ENCODE assay signal across 8 cellular contexts in genomic region chr15:39919740-39920509, GRCh38. TPM values are rescaled to one million over a fixed set of nuclear protein-coding genes. Genes with fewer than 3 reads are reported as not detected.
DNase-seq lines count a peak whose midpoint lies in the region; ATAC-seq and TF ChIP-seq lines count a peak whose summit lies in the region.

A gene with protein sequence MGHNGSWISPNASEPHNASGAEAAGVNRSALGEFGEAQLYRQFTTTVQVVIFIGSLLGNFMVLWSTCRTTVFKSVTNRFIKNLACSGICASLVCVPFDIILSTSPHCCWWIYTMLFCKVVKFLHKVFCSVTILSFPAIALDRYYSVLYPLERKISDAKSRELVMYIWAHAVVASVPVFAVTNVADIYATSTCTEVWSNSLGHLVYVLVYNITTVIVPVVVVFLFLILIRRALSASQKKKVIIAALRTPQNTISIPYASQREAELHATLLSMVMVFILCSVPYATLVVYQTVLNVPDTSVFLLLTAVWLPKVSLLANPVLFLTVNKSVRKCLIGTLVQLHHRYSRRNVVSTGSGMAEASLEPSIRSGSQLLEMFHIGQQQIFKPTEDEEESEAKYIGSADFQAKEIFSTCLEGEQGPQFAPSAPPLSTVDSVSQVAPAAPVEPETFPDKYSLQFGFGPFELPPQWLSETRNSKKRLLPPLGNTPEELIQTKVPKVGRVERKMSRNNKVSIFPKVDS (minus strand): TSS chr15:39920266. CDS start chr15:39920026, 240 bp downstream.

- 7% methylated on average over 3 of the region's 84 CpGs for WGBS in right lobe of liver (ENCODE audit: insufficient coverage, low coverage, low lambda C conversion rate, missing lambda C conversion rate)

- DNase-seq in ACHN, result peak; percentile 88
- DNase-seq in LNCaP clone FGC (ENCODE audit: low read depth), result no peak
- peak; percentile 32 for DNase-seq in activated CD4-positive, alpha-beta memory T cell treated with anti-CD3 and anti-CD28 coated beads, Interleukin-2, amount 10 ng/mL, durations not matched to agents 7 days and 5 days
- DNase-seq in effector memory CD8-positive, alpha-beta T cell, result peak; percentile 17 to 25 (median 23)
- peak; percentile 30 to 54 (median 50) for DNase-seq in right lobe of liver
- peak; percentile 5 for DNase-seq in stimulated activated naive B cell treated with anti-CD40 and anti-IgM and Interleukin-4, amounts not matched to agents 10 μg/mL and 1 μg/mL and 100 μg/mL, for 72 hours
- DNase-seq in middle frontal gyrus (ENCODE audit: extremely low spot score, low spot score), result no peak

- POLR2A ChIA-PET in activated CD4-positive, alpha-beta memory T cell treated with anti-CD3 and anti-CD28 coated beads, Interleukin-2, amount 10 ng/mL, durations not matched to agents 7 days and 5 days (lab: Charles Lee), result interaction anchor here (1.3 kb wide), 1 partner anchor 14 kb away, joined by 4 read pairs; the partner anchor contains the start of gene EIF2AK4

- peaks cover 36% of the 10 kb centered on the region for H3K27me3 Mint-ChIP-seq in activated CD4-positive, alpha-beta memory T cell treated with anti-CD3 and anti-CD28 coated beads, Interleukin-2, amount 10 ng/mL, durations not matched to agents 7 days and 5 days
- H3K27me3 Mint-ChIP-seq in effector memory CD8-positive, alpha-beta T cell, result peaks cover 24 to 31% of the 10 kb centered on the region in 2 donors
- peaks cover 11 to 13% of the 10 kb centered on the region in 2 donors for H3K27me3 Mint-ChIP-seq in stimulated activated naive B cell treated with anti-CD40 and anti-IgM and Interleukin-4, amounts not matched to agents 10 μg/mL and 1 μg/mL and 100 μg/mL, for 72 hours

- ATAC-seq in GM18909 (IDR thresholded peaks at IDR 0.05; ENCODE audit: poor library complexity, unreplicated experiment) (peak; percentile 19), right lobe of liver (peak; percentile 37 to 61 (median 47))
- peak; percentile 42 for ATAC-seq in effector memory CD8-positive, alpha-beta T cell (replicated peaks)
- ATAC-seq in stimulated activated naive B cell treated with anti-CD40 and anti-IgM and Interleukin-4, amounts not matched to agents 10 μg/mL and 1 μg/mL and 100 μg/mL, for 72 hours (replicated peaks), result peak; percentile 4 to 14

- H3K4me3 Mint-ChIP-seq in activated CD4-positive, alpha-beta memory T cell treated with anti-CD3 and anti-CD28 coated beads, Interleukin-2, amount 10 ng/mL, durations not matched to agents 7 days and 5 days, result peak within 1 kb of the TSS; percentile 83
- peak within 1 kb of the TSS; percentile 83 to 84 for H3K4me3 Mint-ChIP-seq in effector memory CD8-positive, alpha-beta T cell
- peak within 1 kb of the TSS; percentile 89 to 90 for H3K4me3 Mint-ChIP-seq in stimulated activated naive B cell treated with anti-CD40 and anti-IgM and Interleukin-4, amounts not matched to agents 10 μg/mL and 1 μg/mL and 100 μg/mL, for 72 hours

- intact Hi-C loops in right lobe of liver (cut with DNase I), result no loop called here

- in situ Hi-C loops in ACHN (cut with HindIII; ENCODE audit: low pct_ligation_motif_present, low pct_unique_long_range_greater_than_20kb, low sequenced_read_pairs), result no loop called here

- H3K4me3 ChIP-seq in LNCaP clone FGC (ENCODE audit: low read depth, low read length) (peak within 1 kb of the TSS; percentile 67), right lobe of liver (peak within 1 kb of the TSS; percentile 62 to 67 (median 62))

- TF ChIP-seq CTCF in LNCaP clone FGC (IDR thresholded peaks at IDR 0.05; ENCODE audit: control insufficient read depth, extremely low read depth, insufficient read depth) (no peak), right lobe of liver (IDR thresholded peaks at IDR 0.05) (no peak)

- no peaks in the 10 kb centered on the region for H3K9me3 Mint-ChIP-seq in activated CD4-positive, alpha-beta memory T cell treated with anti-CD3 and anti-CD28 coated beads, Interleukin-2, amount 10 ng/mL, durations not matched to agents 7 days and 5 days
- H3K9me3 Mint-ChIP-seq in effector memory CD8-positive, alpha-beta T cell, result no peaks in the 10 kb centered on the region
- H3K9me3 Mint-ChIP-seq in stimulated activated naive B cell treated with anti-CD40 and anti-IgM and Interleukin-4, amounts not matched to agents 10 μg/mL and 1 μg/mL and 100 μg/mL, for 72 hours, result no peaks in the 10 kb centered on the region

- CTCF ChIA-PET in activated CD4-positive, alpha-beta memory T cell treated with anti-CD3 and anti-CD28 coated beads, Interleukin-2, amount 10 ng/mL, durations not matched to agents 7 days and 5 days (lab: Charles Lee), result no interaction called here

- H3K27me3 ChIP-seq in right lobe of liver, result peaks cover 0 to 3% of the 10 kb centered on the region in 2 donors

- H3K27ac Mint-ChIP-seq in activated CD4-positive, alpha-beta memory T cell treated with anti-CD3 and anti-CD28 coated beads, Interleukin-2, amount 10 ng/mL, durations not matched to agents 7 days and 5 days, result no peak within 1 kb of the TSS
- H3K27ac Mint-ChIP-seq in effector memory CD8-positive, alpha-beta T cell, result peak within 1 kb of the TSS; percentile 66 to 67
- H3K27ac Mint-ChIP-seq in stimulated activated naive B cell treated with anti-CD40 and anti-IgM and Interleukin-4, amounts not matched to agents 10 μg/mL and 1 μg/mL and 100 μg/mL, for 72 hours, result peak within 1 kb of the TSS; percentile 93

- no peaks in the 10 kb centered on the region for H3K36me3 ChIP-seq in right lobe of liver

- peak within 1 kb of the TSS; percentile 24 to 64 (median 35) for H3K27ac ChIP-seq in right lobe of liver

- H3K4me1 Mint-ChIP-seq in activated CD4-positive, alpha-beta memory T cell treated with anti-CD3 and anti-CD28 coated beads, Interleukin-2, amount 10 ng/mL, durations not matched to agents 7 days and 5 days, result peaks cover 22% of the 10 kb centered on the region
- H3K4me1 Mint-ChIP-seq in effector memory CD8-positive, alpha-beta T cell (ENCODE audit: low read depth in 2 of 2), result peaks cover 7 to 8% of the 10 kb centered on the region in 2 donors
- peaks cover 23 to 43% of the 10 kb centered on the region in 2 donors for H3K4me1 Mint-ChIP-seq in stimulated activated naive B cell treated with anti-CD40 and anti-IgM and Interleukin-4, amounts not matched to agents 10 μg/mL and 1 μg/mL and 100 μg/mL, for 72 hours

- TF ChIP-seq POLR2A in right lobe of liver (IDR thresholded peaks at IDR 0.05), result no peak

- no peaks in the 10 kb centered on the region for H3K9me3 ChIP-seq in right lobe of liver

- H3K36me3 Mint-ChIP-seq in activated CD4-positive, alpha-beta memory T cell treated with anti-CD3 and anti-CD28 coated beads, Interleukin-2, amount 10 ng/mL, durations not matched to agents 7 days and 5 days (ENCODE audit: low read depth), result peaks cover 7% of the 10 kb centered on the region
- no peaks in the 10 kb centered on the region for H3K36me3 Mint-ChIP-seq in effector memory CD8-positive, alpha-beta T cell (ENCODE audit: insufficient read depth)
- H3K36me3 Mint-ChIP-seq in stimulated activated naive B cell treated with anti-CD40 and anti-IgM and Interleukin-4, amounts not matched to agents 10 μg/mL and 1 μg/mL and 100 μg/mL, for 72 hours, result no peaks in the 10 kb centered on the region

- peaks cover 0 to 14% (median 0%) of the 10 kb centered on the region in 4 donors for H3K4me1 ChIP-seq in right lobe of liver

RNA-seq across cellular contexts. Expression of the gene that starts here (rescaled TPM):
- total RNA-seq in activated CD4-positive, alpha-beta memory T cell treated with anti-CD3 and anti-CD28 coated beads, Interleukin-2, amount 10 ng/mL, durations not matched to agents 7 days and 5 days, result under 1 TPM; 0.08 to 0.13 TPM
- 1 to 10 TPM in 3 of 6 experiments, under 1 TPM in 3; 0.59 to 2.1 (median 1.3) TPM for total RNA-seq in right lobe of liver

Comparison
In these comparisons a context has a peak if more than half of its experiments do, and no peak if none do; other contexts are left out.
1. Peak in DNase-seq in activated CD4-positive, alpha-beta memory T cell treated with anti-CD3 and anti-CD28 coated beads, Interleukin-2, amount 10 ng/mL, durations not matched to agents 7 days and 5 days; RNA of the gene not detected or under 1 TPM.
2. DNase-seq: peak in ACHN (single experiment), effector memory CD8-positive, alpha-beta T cell (3 of 3), right lobe of liver (3 of 3) and stimulated activated naive B cell treated with anti-CD40 and anti-IgM and Interleukin-4, amounts not matched to agents 10 μg/mL and 1 μg/mL and 100 μg/mL, for 72 hours (single experiment); none in LNCaP clone FGC (single experiment) and middle frontal gyrus (single experiment).
3. Peak in every context shown above with its lines, with median percentiles within 50 percentile points of each other: ATAC-seq and H3K4me3 Mint-ChIP-seq.